ENCODE assay signal across 18 cellular contexts in genomic region chr7:133699390-133699789, GRCh38.
"Had no signal": no experiment of that assay in that cellular context is flagged by ENCODE, and none has a peak within 500 bp of the region (broad histone marks: within the 10 kb centered on the region; RNA-seq: fewer than 3 reads in every experiment).

No MANE protein-coding gene starts in this region.

- ATAC-seq: activated CD4-positive, alpha-beta T cell treated with anti-CD3 and anti-CD28 coated beads for 36 hours; activated CD8-positive, alpha-beta memory T cell treated with anti-CD3 and anti-CD28 coated beads, Interleukin-2, amount 10 ng/mL, durations not matched to agents 7 days and 5 days; body of pancreas; left ventricle myocardium superior; sciatic nerve; stimulated activated effector memory CD8-positive, alpha-beta T cell treated with anti-CD3 and anti-CD28 coated beads, Interleukin-12 subunit alpha, Interleukin-12 subunit beta, amount 100 ng/mL, for 72 hours; upper lobe of right lung had no signal

- H3K36me3 ChIP-seq: esophagus muscularis mucosa, stomach, upper lobe of right lung had no signal

- H2AFZ ChIP-seq: parathyroid adenoma had no signal

- H3K36me3 Mint-ChIP-seq: activated CD8-positive, alpha-beta memory T cell treated with anti-CD3 and anti-CD28 coated beads, Interleukin-2, amount 10 ng/mL, durations not matched to agents 7 days and 5 days; stimulated activated effector memory CD8-positive, alpha-beta T cell treated with anti-CD3 and anti-CD28 coated beads, Interleukin-12 subunit alpha, Interleukin-12 subunit beta, amount 100 ng/mL, for 72 hours had no signal

- H3K27ac ChIP-seq: body of pancreas, esophagus muscularis mucosa, parathyroid adenoma, stomach, upper lobe of right lung had no signal

- H3K27me3 Mint-ChIP-seq: activated CD4-positive, alpha-beta T cell treated with anti-CD3 and anti-CD28 coated beads for 36 hours; activated CD8-positive, alpha-beta memory T cell treated with anti-CD3 and anti-CD28 coated beads, Interleukin-2, amount 10 ng/mL, durations not matched to agents 7 days and 5 days; activated naive CD8-positive, alpha-beta T cell; memory B cell had no signal

- H3K9me3 Mint-ChIP-seq: memory B cell; nephron; stimulated activated effector memory CD8-positive, alpha-beta T cell treated with anti-CD3 and anti-CD28 coated beads, Interleukin-12 subunit alpha, Interleukin-12 subunit beta, amount 100 ng/mL, for 72 hours had no signal

- H3K79me2 ChIP-seq: parathyroid adenoma had no signal

- H3K27me3 ChIP-seq: body of pancreas, esophagus muscularis mucosa, stomach, upper lobe of right lung had no signal

- H3K4me1 ChIP-seq: parathyroid adenoma, upper lobe of right lung had no signal

- H3K4me3 Mint-ChIP-seq: activated CD4-positive, alpha-beta T cell treated with anti-CD3 and anti-CD28 coated beads for 36 hours; activated CD8-positive, alpha-beta memory T cell treated with anti-CD3 and anti-CD28 coated beads, Interleukin-2, amount 10 ng/mL, durations not matched to agents 7 days and 5 days; activated naive CD8-positive, alpha-beta T cell; memory B cell; nephron; stimulated activated effector memory CD8-positive, alpha-beta T cell treated with anti-CD3 and anti-CD28 coated beads, Interleukin-12 subunit alpha, Interleukin-12 subunit beta, amount 100 ng/mL, for 72 hours had no signal

- DNase-seq: activated CD4-positive, alpha-beta T cell treated with anti-CD3 and anti-CD28 coated beads for 36 hours; activated CD4-positive, alpha-beta T cell treated with anti-CD3 and anti-CD28 coated beads, Interleukin-2, amount 50 U/mL, for 48 hours; activated CD8-positive, alpha-beta memory T cell treated with anti-CD3 and anti-CD28 coated beads, Interleukin-2, amount 10 ng/mL, durations not matched to agents 7 days and 5 days; amniotic stem cell; body of pancreas; dermis blood vessel endothelial cell; effector memory CD4-positive, alpha-beta T cell; left ventricle myocardium superior; stimulated activated CD4-positive, alpha-beta T cell treated with anti-CD3 and anti-CD28 coated beads, Interleukin-4, amount 100 ng/mL, for 24 hours; stomach; upper lobe of right lung had no signal

- H3K9me3 ChIP-seq: body of pancreas, esophagus muscularis mucosa, stomach, upper lobe of right lung had no signal

- H3K4me3 ChIP-seq: body of pancreas, esophagus muscularis mucosa, stomach, upper lobe of right lung had no signal

- H3K9ac ChIP-seq: parathyroid adenoma had no signal

- H3K27ac Mint-ChIP-seq: activated CD4-positive, alpha-beta T cell treated with anti-CD3 and anti-CD28 coated beads for 36 hours; activated CD8-positive, alpha-beta memory T cell treated with anti-CD3 and anti-CD28 coated beads, Interleukin-2, amount 10 ng/mL, durations not matched to agents 7 days and 5 days; activated naive CD8-positive, alpha-beta T cell; memory B cell; nephron; stimulated activated effector memory CD8-positive, alpha-beta T cell treated with anti-CD3 and anti-CD28 coated beads, Interleukin-12 subunit alpha, Interleukin-12 subunit beta, amount 100 ng/mL, for 72 hours had no signal

- H3K4me1 Mint-ChIP-seq: activated CD4-positive, alpha-beta T cell treated with anti-CD3 and anti-CD28 coated beads for 36 hours; stimulated activated effector memory CD8-positive, alpha-beta T cell treated with anti-CD3 and anti-CD28 coated beads, Interleukin-12 subunit alpha, Interleukin-12 subunit beta, amount 100 ng/mL, for 72 hours had no signal
